ENCODE assay signal across 33 cellular contexts in the genomic region with DNA sequence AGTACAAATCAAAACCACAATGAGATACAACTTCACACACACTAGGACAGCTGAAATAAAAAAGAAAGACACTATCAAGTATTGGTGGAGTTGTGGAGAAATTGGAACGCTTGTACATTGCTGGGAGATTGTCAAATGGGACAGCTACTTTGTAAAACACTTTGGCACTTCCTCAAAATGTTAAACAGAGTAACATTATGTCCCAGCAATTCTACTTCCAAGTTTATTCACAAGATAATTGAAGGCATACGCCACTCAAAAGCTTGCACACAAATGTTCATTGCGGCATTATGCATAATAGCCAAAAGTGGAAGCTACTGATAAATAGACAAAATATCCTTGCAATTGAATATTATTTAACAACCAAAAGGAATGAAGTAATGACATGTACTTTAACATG.
"Had no signal": no experiment of that assay in that cellular context is flagged by ENCODE, and none has a peak within 500 bp of the region (broad histone marks: within the 10 kb centered on the region; RNA-seq: fewer than 3 reads in every experiment).

No MANE protein-coding gene starts in this region.

- FAIRE-seq: TTC549 had no signal

- H3K27me3 ChIP-seq: adrenal gland, body of pancreas, brain microvascular endothelial cell, breast epithelium had no signal

- ATAC-seq: activated CD8-positive, alpha-beta T cell treated with anti-CD3 and anti-CD28 coated beads for 36 hours; activated naive CD4-positive, alpha-beta T cell treated with anti-CD3 and anti-CD28 coated beads, Interleukin-2, amount 50 U/mL, for 72 hours; activated T-cell treated with anti-CD3 and anti-CD28 coated beads, Interleukin-2, amount 50 U/mL, for 4 hours; activated T-cell treated with anti-CD3 and anti-CD28 coated beads, Interleukin-2, amount 50 U/mL, for 72 hours; activated T-helper 17 cell treated with anti-CD3 and anti-CD28 coated beads, Interleukin-2, amount 50 U/mL, for 72 hours; body of pancreas had no signal

- H3K4me3 ChIP-seq: adrenal gland, body of pancreas, breast epithelium had no signal

- H3K9me3 ChIP-seq: adrenal gland, body of pancreas, breast epithelium had no signal

- H3K27ac ChIP-seq: adrenal gland, body of pancreas, brain microvascular endothelial cell, breast epithelium, VCaP had no signal

- H3K36me3 ChIP-seq: adrenal gland, brain microvascular endothelial cell, breast epithelium had no signal

- H3K4me1 ChIP-seq: adrenal gland, body of pancreas, breast epithelium had no signal

- DNase-seq: activated B cell treated with CpG ODN at 0.5 μM for 24 hours; activated CD4-positive, alpha-beta memory T cell treated with anti-CD3 and anti-CD28 coated beads for 36 hours; activated CD4-positive, alpha-beta T cell treated with anti-CD3 and anti-CD28 coated beads for 4 hours; activated CD4-positive, alpha-beta T cell treated with anti-CD3 and anti-CD28 coated beads, Interleukin-2, amount 10 ng/mL, durations not matched to agents 24 days and 14 days; activated CD4-positive, alpha-beta T cell treated with anti-CD3 and anti-CD28 coated beads, Interleukin-2, amount 50 U/mL, for 1 hour; activated CD4-positive, alpha-beta T cell treated with anti-CD3 and anti-CD28 coated beads, Interleukin-2, amount 50 U/mL, for 4 hours; activated CD4-positive, CD25-positive, alpha-beta regulatory T cell treated with anti-CD3 and anti-CD28 coated beads, Interleukin-2, amount 50 U/mL, for 72 hours; activated CD8-positive, alpha-beta memory T cell treated with anti-CD3 and anti-CD28 coated beads, Interleukin-2, amount 50 U/mL, for 4 hours; activated CD8-positive, alpha-beta T cell treated with anti-CD3 and anti-CD28 coated beads for 36 hours; activated effector memory CD4-positive, alpha-beta T cell treated with anti-CD3 and anti-CD28 coated beads, Interleukin-2, amount 50 U/mL, for 16 hours; activated gamma-delta T cell treated with Interleukin-2 at 50 U/mL for 16 hours; activated naive CD4-positive, alpha-beta T cell; activated naive CD4-positive, alpha-beta T cell treated with anti-CD3 and anti-CD28 coated beads for 36 hours; activated naive CD4-positive, alpha-beta T cell treated with anti-CD3 and anti-CD28 coated beads, Interleukin-2, amount 50 U/mL, for 16 hours; activated naive CD8-positive, alpha-beta T cell treated with anti-CD3 and anti-CD28 coated beads for 36 hours; activated T-cell treated with anti-CD3 and anti-CD28 coated beads for 4 hours; activated T-cell treated with anti-CD3 and anti-CD28 coated beads, Interleukin-2, amount 50 U/mL, for 1 hour; activated T-cell treated with anti-CD3 and anti-CD28 coated beads, Interleukin-2, amount 50 U/mL, for 4 hours; activated T-cell treated with anti-CD3 and anti-CD28 coated beads, Interleukin-2, amount 50 U/mL, for 72 hours; adrenal gland; amniotic stem cell; aorta; body of pancreas; brain microvascular endothelial cell; cerebellar nuclear complex; T-helper 1 cell; T-helper 2 cell; T-helper 9 cell had no signal
